ENCODE assay signal across 19 cellular contexts in genomic region chr12:88703790-88704189, GRCh38.
"Had no signal": no experiment of that assay in that cellular context is flagged by ENCODE, and none has a peak within 500 bp of the region (broad histone marks: within the 10 kb centered on the region; RNA-seq: fewer than 3 reads in every experiment).

No MANE protein-coding gene starts in this region.

- H3K4me3 Mint-ChIP-seq: activated CD8-positive, alpha-beta memory T cell treated with anti-CD3 and anti-CD28 coated beads, Interleukin-2, amount 10 ng/mL, durations not matched to agents 7 days and 5 days; activated naive CD8-positive, alpha-beta T cell treated with anti-CD3 and anti-CD28 coated beads for 36 hours; activated T-cell treated with anti-CD3 and anti-CD28 coated beads, Interleukin-2, amount 50 U/mL, for 72 hours; naive B cell; stimulated activated naive CD8-positive, alpha-beta T cell treated with anti-CD3 and anti-CD28 coated beads, Interleukin-15, amount 100 ng/mL, for 72 hours had no signal

- H3K4me3 ChIP-seq: coronary artery, skin epidermis, testis had no signal

- H3K27ac ChIP-seq: coronary artery, skin epidermis, testis had no signal

- H3K27me3 ChIP-seq: testis had no signal

- H3K9me3 ChIP-seq: testis had no signal

- H3K27ac Mint-ChIP-seq: activated CD8-positive, alpha-beta memory T cell treated with anti-CD3 and anti-CD28 coated beads, Interleukin-2, amount 10 ng/mL, durations not matched to agents 7 days and 5 days; activated naive CD8-positive, alpha-beta T cell treated with anti-CD3 and anti-CD28 coated beads for 36 hours; activated T-cell treated with anti-CD3 and anti-CD28 coated beads, Interleukin-2, amount 50 U/mL, for 72 hours; naive B cell; stimulated activated naive CD8-positive, alpha-beta T cell treated with anti-CD3 and anti-CD28 coated beads, Interleukin-15, amount 100 ng/mL, for 72 hours had no signal

- H3K36me3 Mint-ChIP-seq: activated CD8-positive, alpha-beta memory T cell treated with anti-CD3 and anti-CD28 coated beads, Interleukin-2, amount 10 ng/mL, durations not matched to agents 7 days and 5 days; activated naive CD8-positive, alpha-beta T cell treated with anti-CD3 and anti-CD28 coated beads for 36 hours; naive B cell had no signal

- H3K4me1 Mint-ChIP-seq: activated CD8-positive, alpha-beta memory T cell treated with anti-CD3 and anti-CD28 coated beads, Interleukin-2, amount 10 ng/mL, durations not matched to agents 7 days and 5 days; activated naive CD8-positive, alpha-beta T cell treated with anti-CD3 and anti-CD28 coated beads for 36 hours; naive B cell; stimulated activated naive CD8-positive, alpha-beta T cell treated with anti-CD3 and anti-CD28 coated beads, Interleukin-15, amount 100 ng/mL, for 72 hours had no signal

- DNase-seq: activated CD4-positive, alpha-beta T cell treated with anti-CD3 and anti-CD28 coated beads, Interleukin-2, amount 50 U/mL, for 48 hours; activated CD4-positive, CD25-positive, alpha-beta regulatory T cell treated with anti-CD3 and anti-CD28 coated beads, Interleukin-2, amount 50 U/mL, for 72 hours; activated CD8-positive, alpha-beta memory T cell treated with anti-CD3 and anti-CD28 coated beads, Interleukin-2, amount 10 ng/mL, durations not matched to agents 7 days and 5 days; activated gamma-delta T cell treated with Interleukin-2 at 50 U/mL for 16 hours; activated naive CD8-positive, alpha-beta T cell treated with anti-CD3 and anti-CD28 coated beads for 36 hours; activated T-cell treated with anti-CD3 and anti-CD28 coated beads, Interleukin-2, amount 50 U/mL, for 72 hours; aorta; caudate nucleus; effector CD8-positive, alpha-beta T cell; hippocampal formation; midbrain; naive B cell; retina; stimulated activated CD4-positive, alpha-beta T cell treated with anti-CD3 and anti-CD28 coated beads, Interleukin-4, amount 100 ng/mL, for 4 hours; stimulated activated naive CD8-positive, alpha-beta T cell treated with anti-CD3 and anti-CD28 coated beads, Interleukin-15, amount 100 ng/mL, for 72 hours; T-helper 9 cell; testis had no signal

- H3K27me3 Mint-ChIP-seq: activated CD8-positive, alpha-beta memory T cell treated with anti-CD3 and anti-CD28 coated beads, Interleukin-2, amount 10 ng/mL, durations not matched to agents 7 days and 5 days; activated naive CD8-positive, alpha-beta T cell treated with anti-CD3 and anti-CD28 coated beads for 36 hours; naive B cell; stimulated activated naive CD8-positive, alpha-beta T cell treated with anti-CD3 and anti-CD28 coated beads, Interleukin-15, amount 100 ng/mL, for 72 hours had no signal

- ATAC-seq: activated CD8-positive, alpha-beta memory T cell treated with anti-CD3 and anti-CD28 coated beads, Interleukin-2, amount 10 ng/mL, durations not matched to agents 7 days and 5 days; activated T-cell treated with anti-CD3 and anti-CD28 coated beads, Interleukin-2, amount 50 U/mL, for 72 hours; stimulated activated naive CD8-positive, alpha-beta T cell treated with anti-CD3 and anti-CD28 coated beads, Interleukin-15, amount 100 ng/mL, for 72 hours had no signal

- H3K4me1 ChIP-seq: testis had no signal
